ENCODE assay signal across 10 cellular contexts in genomic region chr5:5658226-5658625, GRCh38.
DNase-seq lines count a peak whose midpoint lies in the region; TF ChIP-seq lines count a peak whose summit lies in the region.
"Had no signal": no experiment of that assay in that cellular context is flagged by ENCODE, and none has a peak within 500 bp of the region (broad histone marks: within the 10 kb centered on the region; RNA-seq: fewer than 3 reads in every experiment).

No MANE protein-coding gene starts in this region.

- H3K4me3 ChIP-seq in breast epithelium (peak overlapping the region in 1 of 3 donors; percentile 40), astrocyte of the spinal cord (ENCODE audit: low read depth, low read length) (no peak overlapping the region), uterus (no peak overlapping the region), OCI-LY7 (ENCODE audit: low read depth, low read length, poor library complexity, severe bottlenecking) (no peak overlapping the region)
- H3K4me3 ChIP-seq in CD8-positive, alpha-beta memory T cell (ENCODE audit: low read length): no peak overlapping the region

- no peak overlapping the region for H3K4me2 ChIP-seq in OCI-LY7 (ENCODE audit: low read length)

- H3K9me2 ChIP-seq in OCI-LY7 (ENCODE audit: insufficient read depth, low read length): no peaks in the 10 kb centered on the region

- TF ChIP-seq CTCF in MCF 10A (IDR thresholded peaks at IDR 0.05; ENCODE audit: unreplicated experiment): no peak
- no peak for TF ChIP-seq CTCF in breast epithelium (IDR thresholded peaks at IDR 0.05)
- TF ChIP-seq CTCF in astrocyte of the spinal cord (IDR thresholded peaks at IDR 0.05; ENCODE audit: low read depth, low read length): no peak
- no peak for TF ChIP-seq CTCF in uterus (IDR thresholded peaks at IDR 0.05)
- TF ChIP-seq CTCF in OCI-LY7 (conservative IDR thresholded peaks at IDR 0.05; ENCODE audit: low read length): no peak

- no peaks in the 10 kb centered on the region for H3K36me3 Mint-ChIP-seq in MCF 10A (ENCODE audit: insufficient read depth, unreplicated experiment)
- H3K36me3 Mint-ChIP-seq in CD8-positive, alpha-beta memory T cell: no peaks in the 10 kb centered on the region

- H3K27ac ChIP-seq in breast epithelium (no peak overlapping the region), uterus (no peak overlapping the region), OCI-LY7 (ENCODE audit: low read depth, low read length, poor library complexity, severe bottlenecking) (no peak overlapping the region)
- H3K27ac ChIP-seq in CD8-positive, alpha-beta memory T cell (ENCODE audit: low read depth, low read length): no peak overlapping the region
- H3K27ac ChIP-seq: 22Rv1 had no signal

- no peaks in the 10 kb centered on the region for H3K27me3 Mint-ChIP-seq in MCF 10A (ENCODE audit: insufficient read depth, unreplicated experiment)
- H3K27me3 Mint-ChIP-seq in CD8-positive, alpha-beta memory T cell: peaks cover 15 to 36% of the 10 kb centered on the region in 2 donors

- peak overlapping the region; percentile 88 for H3K27ac Mint-ChIP-seq in MCF 10A (ENCODE audit: low read depth, unreplicated experiment)
- H3K27ac Mint-ChIP-seq in CD8-positive, alpha-beta memory T cell: no peak overlapping the region

- no peaks in the 10 kb centered on the region for H4K20me1 ChIP-seq in OCI-LY7 (ENCODE audit: insufficient read depth, low read length)

- DNase-seq in MCF 10A (ENCODE audit: unreplicated experiment) (peak; percentile 86), breast epithelium (ENCODE audit: low spot score in 2 of 2) (no peak), astrocyte of the spinal cord (ENCODE audit: low read depth, low spot score) (peak; percentile 43), kidney tubule cell (ENCODE audit: low spot score) (peak; percentile 1), uterus (peak; percentile 35 to 46), foreskin melanocyte (no peak), OCI-LY7 (ENCODE audit: low spot score) (no peak)
- no peak for DNase-seq in CD8-positive, alpha-beta memory T cell
- DNase-seq: effector CD4-positive, alpha-beta T cell had no signal

- CTCF ChIA-PET in MCF 10A (lab: Yijun Ruan, JAX): interaction anchor here (0.6 to 1.4 kb wide), 5 partner anchors 8 to 1940 kb away, joined by 3 to 5 read pairs (median 3); no protein-coding TSS in a partner anchor
- CTCF ChIA-PET in CD8-positive, alpha-beta memory T cell (lab: Charles Lee): no interaction called here
- CTCF ChIA-PET in OCI-LY7 (lab: Charles Lee; ENCODE audit: unreplicated experiment): no interaction called here

- H3K36me3 ChIP-seq in breast epithelium (no peaks in the 10 kb centered on the region), uterus (no peaks in the 10 kb centered on the region), OCI-LY7 (ENCODE audit: insufficient read depth, low read length) (no peaks in the 10 kb centered on the region)
- no peaks in the 10 kb centered on the region for H3K36me3 ChIP-seq in CD8-positive, alpha-beta memory T cell (ENCODE audit: insufficient read depth, low read length)

- no peaks in the 10 kb centered on the region for H3K79me2 ChIP-seq in OCI-LY7 (ENCODE audit: insufficient read depth, low read depth, low read length)

- no TSS peak for BruUV-seq in MCF 10A (replicated peaks; lab: Mats Ljungman, UMichigan)
- BruUV-seq in OCI-LY7 (replicated peaks; lab: Mats Ljungman, UMichigan): no TSS peak

- peak overlapping the region; percentile 75 for H3K4me3 Mint-ChIP-seq in MCF 10A (ENCODE audit: unreplicated experiment)
- no peak overlapping the region for H3K4me3 Mint-ChIP-seq in CD8-positive, alpha-beta memory T cell

- no peaks in the 10 kb centered on the region for H3K9me3 ChIP-seq in breast epithelium
- H3K9me3 ChIP-seq in uterus: no peaks in the 10 kb centered on the region
- H3K9me3 ChIP-seq in CD8-positive, alpha-beta memory T cell (ENCODE audit: low read length): no peaks in the 10 kb centered on the region
- H3K9me3 ChIP-seq in OCI-LY7 (ENCODE audit: low read length): no peaks in the 10 kb centered on the region

- in situ Hi-C loops in astrocyte of the spinal cord (cut with HindIII; ENCODE audit: low sequenced_read_pairs): no loop called here

- H3K4me1 ChIP-seq in breast epithelium (no peaks in the 10 kb centered on the region), uterus (no peaks in the 10 kb centered on the region), OCI-LY7 (ENCODE audit: insufficient read depth, low read length, poor library complexity, severe bottlenecking) (no peaks in the 10 kb centered on the region)
- H3K4me1 ChIP-seq in CD8-positive, alpha-beta memory T cell (ENCODE audit: insufficient read depth, low read length): no peaks in the 10 kb centered on the region

- no peaks in the 10 kb centered on the region for H3K27me3 ChIP-seq in breast epithelium
- no peaks in the 10 kb centered on the region for H3K27me3 ChIP-seq in uterus
- no peaks in the 10 kb centered on the region for H3K27me3 ChIP-seq in CD8-positive, alpha-beta memory T cell (ENCODE audit: insufficient read depth, low read length, poor library complexity, severe bottlenecking)

- POLR2A ChIA-PET in MCF 10A (lab: Yijun Ruan, JAX) (interaction anchor here (0.6 to 3.0 kb wide), 5 partner anchors 8 to 1083 kb away, joined by 3 to 12 read pairs (median 3); partner anchors contain the start of genes NSUN2 and SRD5A1), OCI-LY7 (lab: Charles Lee) (no interaction called here)
- POLR2A ChIA-PET in CD8-positive, alpha-beta memory T cell (lab: Charles Lee): no interaction called here

- peaks cover 25% of the 10 kb centered on the region for H3K4me1 Mint-ChIP-seq in MCF 10A (ENCODE audit: insufficient read depth, unreplicated experiment)
- H3K4me1 Mint-ChIP-seq in CD8-positive, alpha-beta memory T cell: no peaks in the 10 kb centered on the region

- TF ChIP-seq POLR2A in breast epithelium (IDR thresholded peaks at IDR 0.05) (no peak), uterus (IDR thresholded peaks at IDR 0.05) (no peak)

- no peaks in the 10 kb centered on the region for H3K9me3 Mint-ChIP-seq in MCF 10A (ENCODE audit: unreplicated experiment)
- H3K9me3 Mint-ChIP-seq in CD8-positive, alpha-beta memory T cell: peaks cover 0 to 3% (median 0%) of the 10 kb centered on the region in 5 donors

- no peak overlapping the region for H2AFZ ChIP-seq in OCI-LY7 (ENCODE audit: low read length)

- intact Hi-C loops in MCF 10A (cut with micrococcal nuclease): no loop called here
- intact Hi-C loops in breast epithelium (cut with DNase I; ENCODE audit: low total_unique reads): no loop called here
- intact Hi-C loops in uterus (cut with DNase I; ENCODE audit: low total_unique reads): no loop called here
- intact Hi-C loops in OCI-LY7 (cut with micrococcal nuclease; ENCODE audit: unreplicated experiment): no loop called here

Comparison
In these comparisons a context has a peak if more than half of its experiments do, and no peak if none do; other contexts are left out.
1. DNase-seq: peak in MCF 10A (single experiment), astrocyte of the spinal cord (single experiment), kidney tubule cell (single experiment) and uterus (2 of 2); none in breast epithelium (0 of 2), foreskin melanocyte (single experiment), CD8-positive, alpha-beta memory T cell (0 of 5) and OCI-LY7 (single experiment).